In the genomic region with DNA sequence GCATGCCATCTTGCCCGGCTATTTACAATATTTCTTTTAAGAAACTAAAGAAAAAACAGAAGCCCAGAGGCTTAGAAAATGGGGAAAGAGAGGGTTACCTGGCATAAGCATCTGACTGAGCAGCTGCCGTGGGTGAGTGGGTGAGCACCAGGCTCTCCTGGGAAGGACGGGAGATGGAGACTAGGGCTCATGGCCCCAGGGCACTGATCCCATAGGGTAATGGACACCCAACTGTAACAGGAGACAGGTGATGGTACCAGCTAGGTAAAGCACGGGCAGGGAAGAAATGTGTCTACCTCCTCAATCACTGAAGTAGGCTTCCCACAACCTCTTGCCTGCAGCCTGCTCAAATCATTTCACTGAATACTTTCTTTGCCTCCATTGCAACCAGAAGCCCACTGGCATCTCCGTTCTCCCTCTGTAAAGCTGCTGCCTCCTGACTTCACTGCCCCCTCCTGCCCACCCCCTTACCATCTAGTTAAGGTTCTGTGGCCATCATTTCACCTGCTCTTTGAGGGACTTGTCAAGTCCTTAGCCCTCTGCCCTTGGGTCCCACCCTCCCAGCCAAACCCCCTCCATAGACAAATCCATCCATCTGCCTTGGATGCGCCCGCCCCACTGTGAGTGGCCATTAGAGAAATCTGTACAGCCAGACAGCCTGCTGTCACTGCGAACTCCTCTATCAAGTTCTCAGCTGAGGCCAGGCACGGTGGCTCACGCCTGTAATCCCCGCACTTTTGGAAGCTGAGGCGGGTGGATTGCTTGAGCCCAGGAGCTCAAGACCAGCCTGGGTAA, we compare ENCODE assay signal across 2 cellular contexts.
TF ChIP-seq lines count a peak whose summit lies in the region.

No MANE protein-coding gene starts in this region.

TF ChIP-seq in K562, 482 proteins besides CTCF, POLR2A, EP300 and RAD21:
- TF ChIP-seq ZNF696 (CRISPR knock-in tag; conservative IDR thresholded peaks at IDR 0.05) (no peak), POLR2AphosphoS5 (IDR thresholded peaks at IDR 0.05; ENCODE audit: control insufficient read depth, insufficient read depth, low read depth, low read length) (no peak)
- TF ChIP-seq, protein P1, sequence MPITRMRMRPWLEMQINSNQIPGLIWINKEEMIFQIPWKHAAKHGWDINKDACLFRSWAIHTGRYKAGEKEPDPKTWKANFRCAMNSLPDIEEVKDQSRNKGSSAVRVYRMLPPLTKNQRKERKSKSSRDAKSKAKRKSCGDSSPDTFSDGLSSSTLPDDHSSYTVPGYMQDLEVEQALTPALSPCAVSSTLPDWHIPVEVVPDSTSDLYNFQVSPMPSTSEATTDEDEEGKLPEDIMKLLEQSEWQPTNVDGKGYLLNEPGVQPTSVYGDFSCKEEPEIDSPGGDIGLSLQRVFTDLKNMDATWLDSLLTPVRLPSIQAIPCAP (CRISPR knock-in tag; IDR thresholded peaks at IDR 0.05; ENCODE audit: borderline replicate concordance) = no peak

TF ChIP-seq in liver, 16 proteins besides CTCF, POLR2A, EP300 and RAD21:
- TF ChIP-seq, protein P2, sequence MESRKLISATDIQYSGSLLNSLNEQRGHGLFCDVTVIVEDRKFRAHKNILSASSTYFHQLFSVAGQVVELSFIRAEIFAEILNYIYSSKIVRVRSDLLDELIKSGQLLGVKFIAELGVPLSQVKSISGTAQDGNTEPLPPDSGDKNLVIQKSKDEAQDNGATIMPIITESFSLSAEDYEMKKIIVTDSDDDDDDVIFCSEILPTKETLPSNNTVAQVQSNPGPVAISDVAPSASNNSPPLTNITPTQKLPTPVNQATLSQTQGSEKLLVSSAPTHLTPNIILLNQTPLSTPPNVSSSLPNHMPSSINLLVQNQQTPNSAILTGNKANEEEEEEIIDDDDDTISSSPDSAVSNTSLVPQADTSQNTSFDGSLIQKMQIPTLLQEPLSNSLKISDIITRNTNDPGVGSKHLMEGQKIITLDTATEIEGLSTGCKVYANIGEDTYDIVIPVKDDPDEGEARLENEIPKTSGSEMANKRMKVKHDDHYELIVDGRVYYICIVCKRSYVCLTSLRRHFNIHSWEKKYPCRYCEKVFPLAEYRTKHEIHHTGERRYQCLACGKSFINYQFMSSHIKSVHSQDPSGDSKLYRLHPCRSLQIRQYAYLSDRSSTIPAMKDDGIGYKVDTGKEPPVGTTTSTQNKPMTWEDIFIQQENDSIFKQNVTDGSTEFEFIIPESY (IDR thresholded peaks at IDR 0.05) = no peak
- no peak for TF ChIP-seq SP1 (IDR thresholded peaks at IDR 0.05)
